In the genomic region with DNA sequence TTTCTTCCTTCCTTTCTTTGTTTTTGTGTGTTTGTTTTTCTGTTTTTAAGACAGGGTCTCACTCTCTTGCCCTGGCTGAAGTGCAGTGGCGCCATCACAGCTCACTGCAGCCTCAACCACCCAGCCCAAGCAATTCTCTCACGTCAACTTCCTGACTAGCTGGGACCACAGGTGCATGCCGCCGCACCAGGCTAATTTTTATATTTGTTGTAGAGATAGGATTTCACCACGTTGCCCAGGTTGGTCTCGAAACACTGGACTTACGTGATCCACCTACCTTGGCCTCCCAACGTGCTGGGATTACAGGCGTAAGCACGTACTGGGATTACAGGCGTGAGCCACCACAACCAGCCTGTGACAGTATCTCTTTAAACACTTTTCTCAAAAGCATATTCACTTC, we compare ENCODE assay signal across 1 cellular context.
TF ChIP-seq lines count a peak whose summit lies in the region.

No MANE protein-coding gene starts in this region.

TF ChIP-seq in IMR-90, 13 proteins besides CTCF, POLR2A, EP300 and RAD21 (continued from another document):
- TF ChIP-seq, protein P1, sequence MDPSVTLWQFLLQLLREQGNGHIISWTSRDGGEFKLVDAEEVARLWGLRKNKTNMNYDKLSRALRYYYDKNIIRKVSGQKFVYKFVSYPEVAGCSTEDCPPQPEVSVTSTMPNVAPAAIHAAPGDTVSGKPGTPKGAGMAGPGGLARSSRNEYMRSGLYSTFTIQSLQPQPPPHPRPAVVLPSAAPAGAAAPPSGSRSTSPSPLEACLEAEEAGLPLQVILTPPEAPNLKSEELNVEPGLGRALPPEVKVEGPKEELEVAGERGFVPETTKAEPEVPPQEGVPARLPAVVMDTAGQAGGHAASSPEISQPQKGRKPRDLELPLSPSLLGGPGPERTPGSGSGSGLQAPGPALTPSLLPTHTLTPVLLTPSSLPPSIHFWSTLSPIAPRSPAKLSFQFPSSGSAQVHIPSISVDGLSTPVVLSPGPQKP (IDR thresholded peaks at IDR 0.05; ENCODE audit: borderline replicate concordance, low read depth, low read length) = no peak
- TF ChIP-seq FOS (IDR thresholded peaks at IDR 0.05; ENCODE audit: low read depth, low read length) (no peak), BHLHE40 (IDR thresholded peaks at IDR 0.05; ENCODE audit: low read depth, low read length) (no peak), RFX5 (IDR thresholded peaks at IDR 0.05; ENCODE audit: low read depth, low read length) (no peak), SMC3 (IDR thresholded peaks at IDR 0.05; ENCODE audit: low read depth, low read length) (no peak)
- TF ChIP-seq, protein P2, sequence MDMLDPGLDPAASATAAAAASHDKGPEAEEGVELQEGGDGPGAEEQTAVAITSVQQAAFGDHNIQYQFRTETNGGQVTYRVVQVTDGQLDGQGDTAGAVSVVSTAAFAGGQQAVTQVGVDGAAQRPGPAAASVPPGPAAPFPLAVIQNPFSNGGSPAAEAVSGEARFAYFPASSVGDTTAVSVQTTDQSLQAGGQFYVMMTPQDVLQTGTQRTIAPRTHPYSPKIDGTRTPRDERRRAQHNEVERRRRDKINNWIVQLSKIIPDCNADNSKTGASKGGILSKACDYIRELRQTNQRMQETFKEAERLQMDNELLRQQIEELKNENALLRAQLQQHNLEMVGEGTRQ (IDR thresholded peaks at IDR 0.05; ENCODE audit: low read depth, low read length) = no peak
